8 cellular contexts compared by ENCODE assay signal in genomic region chr21:45542667-45543370, GRCh38. TPM values are rescaled to one million over a fixed set of nuclear protein-coding genes. Genes with fewer than 3 reads are reported as not detected.
A peak's percentile ranks its signal among the peaks of the same experiment; 100 is the strongest.
DNase-seq lines count a peak whose midpoint lies in the region; ATAC-seq, FAIRE-seq and TF ChIP-seq lines count a peak whose summit lies in the region.

No MANE protein-coding gene starts in this region.

- POLR2A ChIA-PET in activated CD8-positive, alpha-beta T cell treated with anti-CD3 and anti-CD28 coated beads for 36 hours (lab: Charles Lee), result interaction anchor here (1.3 to 1.7 kb wide), 2 partner anchors 49 to 226 kb away, joined by 3 to 5 read pairs; no protein-coding TSS in a partner anchor

- peak overlapping the region; percentile 53 for H3K4me3 ChIP-seq in H7 (ENCODE audit: insufficient read depth, low read depth, low read length)
- peak overlapping the region; percentile 41 to 88 (median 66) for H3K4me3 ChIP-seq in heart left ventricle
- peak overlapping the region; percentile 76 for H3K4me3 ChIP-seq in skeletal muscle satellite cell (ENCODE audit: low read length)

- H3K9me3 ChIP-seq in heart left ventricle (no peaks in the 10 kb centered on the region), skeletal muscle satellite cell (replicated peaks; ENCODE audit: low read length) (no peaks in the 10 kb centered on the region)

- H3K27ac ChIP-seq in heart left ventricle, result peak overlapping the region in 5 of 12 donors; percentile 24 to 69 (median 62)

- H3K27ac Mint-ChIP-seq in activated CD8-positive, alpha-beta T cell treated with anti-CD3 and anti-CD28 coated beads for 36 hours, result peak overlapping the region; percentile 63

- intact Hi-C loops in activated CD8-positive, alpha-beta T cell treated with anti-CD3 and anti-CD28 coated beads for 36 hours (cut with micrococcal nuclease), result no loop called here
- intact Hi-C loops in heart left ventricle (cut with DNase I), result loop anchor here in 1 of 10 donors (10.0 kb wide), 1 partner anchor 258 kb away; the partner anchor contains the start of gene POFUT2

- no peaks in the 10 kb centered on the region for H3K36me3 ChIP-seq in H7 (replicated peaks; ENCODE audit: control insufficient read depth, insufficient read depth, low read length)
- H3K36me3 ChIP-seq in heart left ventricle, result no peaks in the 10 kb centered on the region
- no peaks in the 10 kb centered on the region for H3K36me3 ChIP-seq in skeletal muscle satellite cell (ENCODE audit: insufficient read depth, low read length)

- TF ChIP-seq POLR2A in heart left ventricle (IDR thresholded peaks at IDR 0.05), result no peak

- H3K4me1 Mint-ChIP-seq in activated CD8-positive, alpha-beta T cell treated with anti-CD3 and anti-CD28 coated beads for 36 hours (ENCODE audit: low read depth), result peaks cover 20% of the 10 kb centered on the region

- FAIRE-seq in GM19239 (lab: Jason Lieb, UNC), result no peak

- WGBS in heart left ventricle, 4 donors, result 26 to 64% (median 31%) methylated on average over 24 to 55 of the region's 55 CpGs

- H3K9me3 Mint-ChIP-seq in activated CD8-positive, alpha-beta T cell treated with anti-CD3 and anti-CD28 coated beads for 36 hours, result no peaks in the 10 kb centered on the region

- H3K4me3 Mint-ChIP-seq in activated CD8-positive, alpha-beta T cell treated with anti-CD3 and anti-CD28 coated beads for 36 hours, result peak overlapping the region; percentile 65

- no peaks in the 10 kb centered on the region for H3K27me3 ChIP-seq in H7 (ENCODE audit: control insufficient read depth, insufficient read depth, low read length)
- no peaks in the 10 kb centered on the region for H3K27me3 ChIP-seq in heart left ventricle
- peaks cover 16% of the 10 kb centered on the region for H3K27me3 ChIP-seq in skeletal muscle satellite cell (ENCODE audit: control insufficient read depth, insufficient read depth, low read length)

- peak overlapping the region; percentile 59 for H3K9ac ChIP-seq in skeletal muscle satellite cell (ENCODE audit: low read depth, low read length)

- peak; percentile 21 for ATAC-seq in activated CD8-positive, alpha-beta T cell treated with anti-CD3 and anti-CD28 coated beads for 36 hours
- peak in 1 of 4 donors; percentile 5 for ATAC-seq in heart left ventricle
- ATAC-seq in GM21381 (IDR thresholded peaks at IDR 0.05; ENCODE audit: unreplicated experiment), result no peak
- no peak for ATAC-seq in HG03460 (IDR thresholded peaks at IDR 0.05; ENCODE audit: unreplicated experiment)
- no peak for ATAC-seq in GM18861 (IDR thresholded peaks at IDR 0.05; ENCODE audit: unreplicated experiment)

- TF ChIP-seq CTCF in activated CD8-positive, alpha-beta T cell treated with anti-CD3 and anti-CD28 coated beads for 36 hours (IDR thresholded peaks at IDR 0.05), result no peak
- TF ChIP-seq CTCF in heart left ventricle (IDR thresholded peaks at IDR 0.05), result no peak

- H3K27me3 Mint-ChIP-seq in activated CD8-positive, alpha-beta T cell treated with anti-CD3 and anti-CD28 coated beads for 36 hours, result no peaks in the 10 kb centered on the region

- H3K4me1 ChIP-seq in heart left ventricle (peaks cover 4 to 19% (median 11%) of the 10 kb centered on the region in 12 donors), skeletal muscle satellite cell (ENCODE audit: control insufficient read depth, insufficient read depth, low read length) (peaks cover 9% of the 10 kb centered on the region)

- peaks cover 13% of the 10 kb centered on the region for H3K36me3 Mint-ChIP-seq in activated CD8-positive, alpha-beta T cell treated with anti-CD3 and anti-CD28 coated beads for 36 hours (ENCODE audit: low read depth)

- peak overlapping the region; percentile 88 for H3K4me2 ChIP-seq in skeletal muscle satellite cell (ENCODE audit: low read length)

- CTCF ChIA-PET in activated CD8-positive, alpha-beta T cell treated with anti-CD3 and anti-CD28 coated beads for 36 hours (lab: Charles Lee), result interaction anchor here (1.2 kb wide), 1 partner anchor 21 kb away, joined by 3 read pairs; no protein-coding TSS in a partner anchor

- DNase-seq in H7 (peak; percentile 87), heart left ventricle (peak in 4 of 5 donors; percentile 11 to 64 (median 28)), GM19239 (ENCODE audit: insufficient read length, low spot score) (no peak)
- peak; percentile 20 for DNase-seq in activated CD8-positive, alpha-beta T cell treated with anti-CD3 and anti-CD28 coated beads for 36 hours

RNA-seq across cellular contexts. Expression of gene SLC19A1, which starts 0.6 kb away (rescaled TPM):
- 17.9 and 19.6 TPM in 2 replicates for total RNA-seq in H7 (2014; rRNA removed; shearing (Covaris generic))
- total RNA-seq in activated CD8-positive, alpha-beta T cell treated with anti-CD3 and anti-CD28 coated beads for 36 hours, result 10 to 100 TPM; 40.1 to 46.1 TPM
- 1 to 10 TPM; 2.4 to 7.0 (median 3.0) TPM for total RNA-seq in heart left ventricle
- 1 to 10 TPM; 3.5 to 4.3 TPM for polyA plus RNA-seq in heart left ventricle
- total RNA-seq in skeletal muscle satellite cell (2012; rRNA removed), result 12.4 and 15.5 TPM in 2 replicates
